18 cellular contexts compared by ENCODE assay signal in genomic region chr20:44894959-44895358, GRCh38. TPM values are rescaled to one million over a fixed set of nuclear protein-coding genes. Genes with fewer than 3 reads are reported as not detected.
DNase-seq lines count a peak whose midpoint lies in the region; ATAC-seq, FAIRE-seq and TF ChIP-seq lines count a peak whose summit lies in the region.
"Had no signal": no experiment of that assay in that cellular context is flagged by ENCODE, and none has a peak within 500 bp of the region (broad histone marks: within the 10 kb centered on the region; RNA-seq: fewer than 3 reads in every experiment).

No MANE protein-coding gene starts in this region.

- peaks cover 4% of the 10 kb centered on the region for H3K36me3 Mint-ChIP-seq in activated naive CD4-positive, alpha-beta T cell treated with anti-CD3 and anti-CD28 coated beads, Interleukin-2, amount 50 U/mL, for 24 hours
- H3K36me3 Mint-ChIP-seq in activated naive CD8-positive, alpha-beta T cell treated with anti-CD3 and anti-CD28 coated beads, Interleukin-2, amount 10 ng/mL, durations not matched to agents 7 days and 5 days = peaks cover 37% of the 10 kb centered on the region
- H3K36me3 Mint-ChIP-seq in natural killer cell treated with Interleukin-12 subunit alpha and Interleukin-12 subunit beta and Interleukin-15 and Interleukin-18, amount 100 ng/mL, for 72 hours = peaks cover 10% of the 10 kb centered on the region

- no peak for DNase-seq in activated naive CD4-positive, alpha-beta T cell treated with Interleukin-2 at 50 U/mL for 16 hours
- no peak for DNase-seq in GM12891 (ENCODE audit: insufficient read length, low spot score)
- DNase-seq in activated naive CD8-positive, alpha-beta T cell treated with anti-CD3 and anti-CD28 coated beads, Interleukin-2, amount 10 ng/mL, durations not matched to agents 7 days and 5 days = no peak
- no peak for DNase-seq in natural killer cell treated with Interleukin-12 subunit alpha and Interleukin-12 subunit beta and Interleukin-15 and Interleukin-18, amount 100 ng/mL, for 72 hours (ENCODE audit: low spot score)
- DNase-seq in GM03348 (ENCODE audit: low spot score) = no peak
- no peak for DNase-seq in A172 (ENCODE audit: low spot score)
- DNase-seq: activated naive CD4-positive, alpha-beta T cell treated with anti-CD3 and anti-CD28 coated beads, Interleukin-2, amount 10 ng/mL, durations not matched to agents 7 days and 5 days; colonic mucosa; NCI-H1105; NCI-H2081; NCI-H524; stimulated activated naive B cell treated with anti-CD40 and anti-IgM and Interleukin-4, amounts not matched to agents 10 μg/mL and 1 μg/mL and 100 μg/mL, for 72 hours; thyroid gland had no signal

- peaks cover 90% of the 10 kb centered on the region for H3K4me1 Mint-ChIP-seq in activated naive CD4-positive, alpha-beta T cell treated with anti-CD3 and anti-CD28 coated beads, Interleukin-2, amount 50 U/mL, for 24 hours
- peaks cover 48% of the 10 kb centered on the region for H3K4me1 Mint-ChIP-seq in activated naive CD8-positive, alpha-beta T cell treated with anti-CD3 and anti-CD28 coated beads, Interleukin-2, amount 10 ng/mL, durations not matched to agents 7 days and 5 days
- peaks cover 60 to 69% of the 10 kb centered on the region in 2 donors for H3K4me1 Mint-ChIP-seq in natural killer cell treated with Interleukin-12 subunit alpha and Interleukin-12 subunit beta and Interleukin-15 and Interleukin-18, amount 100 ng/mL, for 72 hours (ENCODE audit: low read depth in 2 of 2)

- peak overlapping the region; percentile 24 for H3K27ac Mint-ChIP-seq in activated naive CD4-positive, alpha-beta T cell treated with anti-CD3 and anti-CD28 coated beads, Interleukin-2, amount 50 U/mL, for 24 hours
- H3K27ac Mint-ChIP-seq in activated naive CD8-positive, alpha-beta T cell treated with anti-CD3 and anti-CD28 coated beads, Interleukin-2, amount 10 ng/mL, durations not matched to agents 7 days and 5 days = peak overlapping the region; percentile 58
- H3K27ac Mint-ChIP-seq in natural killer cell treated with Interleukin-12 subunit alpha and Interleukin-12 subunit beta and Interleukin-15 and Interleukin-18, amount 100 ng/mL, for 72 hours = peak overlapping the region; percentile 20
- H3K27ac Mint-ChIP-seq: activated naive CD4-positive, alpha-beta T cell treated with anti-CD3 and anti-CD28 coated beads, Interleukin-2, amount 10 ng/mL, durations not matched to agents 7 days and 5 days; GM23338 had no signal

- no peak for FAIRE-seq in GM12891 (lab: Jason Lieb, UNC)

- no peaks in the 10 kb centered on the region for H3K9me3 Mint-ChIP-seq in activated naive CD4-positive, alpha-beta T cell treated with anti-CD3 and anti-CD28 coated beads, Interleukin-2, amount 50 U/mL, for 24 hours
- H3K9me3 Mint-ChIP-seq in activated naive CD8-positive, alpha-beta T cell treated with anti-CD3 and anti-CD28 coated beads, Interleukin-2, amount 10 ng/mL, durations not matched to agents 7 days and 5 days = no peaks in the 10 kb centered on the region
- H3K9me3 Mint-ChIP-seq in natural killer cell treated with Interleukin-12 subunit alpha and Interleukin-12 subunit beta and Interleukin-15 and Interleukin-18, amount 100 ng/mL, for 72 hours = no peaks in the 10 kb centered on the region
- H3K9me3 Mint-ChIP-seq: activated naive CD4-positive, alpha-beta T cell treated with anti-CD3 and anti-CD28 coated beads, Interleukin-2, amount 10 ng/mL, durations not matched to agents 7 days and 5 days; brain; GM23338 had no signal

- no peak for ATAC-seq in activated naive CD8-positive, alpha-beta T cell treated with anti-CD3 and anti-CD28 coated beads, Interleukin-2, amount 10 ng/mL, durations not matched to agents 7 days and 5 days (ENCODE audit: low read depth)
- ATAC-seq in natural killer cell treated with Interleukin-12 subunit alpha and Interleukin-12 subunit beta and Interleukin-15 and Interleukin-18, amount 100 ng/mL, for 72 hours = no peak
- no peak for ATAC-seq in GM21529 (IDR thresholded peaks at IDR 0.05; ENCODE audit: unreplicated experiment)
- ATAC-seq: GM23338; Right ventricle myocardium inferior; stimulated activated naive B cell treated with anti-CD40 and anti-IgM and Interleukin-4, amounts not matched to agents 10 μg/mL and 1 μg/mL and 100 μg/mL, for 72 hours had no signal

- TF ChIP-seq POLR2A in GM12891 (IDR thresholded peaks at IDR 0.05; ENCODE audit: low read depth, low read length) = 0 out of 2 replicates have a peak, but pooled peaks have one; percentile 28

- POLR2A ChIA-PET in activated naive CD8-positive, alpha-beta T cell treated with anti-CD3 and anti-CD28 coated beads, Interleukin-2, amount 10 ng/mL, durations not matched to agents 7 days and 5 days (lab: Charles Lee) = interaction anchor here (1.8 kb wide), 1 partner anchor 9 kb away, joined by 5 read pairs; the partner anchor contains the start of gene YWHAB

- no peaks in the 10 kb centered on the region for H3K27me3 Mint-ChIP-seq in activated naive CD4-positive, alpha-beta T cell treated with anti-CD3 and anti-CD28 coated beads, Interleukin-2, amount 50 U/mL, for 24 hours
- no peaks in the 10 kb centered on the region for H3K27me3 Mint-ChIP-seq in activated naive CD8-positive, alpha-beta T cell treated with anti-CD3 and anti-CD28 coated beads, Interleukin-2, amount 10 ng/mL, durations not matched to agents 7 days and 5 days
- no peaks in the 10 kb centered on the region for H3K27me3 Mint-ChIP-seq in natural killer cell treated with Interleukin-12 subunit alpha and Interleukin-12 subunit beta and Interleukin-15 and Interleukin-18, amount 100 ng/mL, for 72 hours
- H3K27me3 Mint-ChIP-seq: activated naive CD4-positive, alpha-beta T cell treated with anti-CD3 and anti-CD28 coated beads, Interleukin-2, amount 10 ng/mL, durations not matched to agents 7 days and 5 days; brain; stimulated activated naive B cell treated with anti-CD40 and anti-IgM and Interleukin-4, amounts not matched to agents 10 μg/mL and 1 μg/mL and 100 μg/mL, for 72 hours had no signal

- H3K4me3 Mint-ChIP-seq in activated naive CD4-positive, alpha-beta T cell treated with anti-CD3 and anti-CD28 coated beads, Interleukin-2, amount 50 U/mL, for 24 hours = peak overlapping the region; percentile 34
- no peak overlapping the region for H3K4me3 Mint-ChIP-seq in activated naive CD8-positive, alpha-beta T cell treated with anti-CD3 and anti-CD28 coated beads, Interleukin-2, amount 10 ng/mL, durations not matched to agents 7 days and 5 days
- peak overlapping the region; percentile 47 for H3K4me3 Mint-ChIP-seq in natural killer cell treated with Interleukin-12 subunit alpha and Interleukin-12 subunit beta and Interleukin-15 and Interleukin-18, amount 100 ng/mL, for 72 hours
- H3K4me3 Mint-ChIP-seq: activated naive CD4-positive, alpha-beta T cell treated with anti-CD3 and anti-CD28 coated beads, Interleukin-2, amount 10 ng/mL, durations not matched to agents 7 days and 5 days; brain; GM23338; stimulated activated naive B cell treated with anti-CD40 and anti-IgM and Interleukin-4, amounts not matched to agents 10 μg/mL and 1 μg/mL and 100 μg/mL, for 72 hours had no signal

TF ChIP-seq in GM12891, 5 proteins besides CTCF, POLR2A, EP300 and RAD21:
- TF ChIP-seq POU2F2 (IDR thresholded peaks at IDR 0.05; ENCODE audit: low read depth, low read length) = no peak
- no peak for TF ChIP-seq PAX5 (IDR thresholded peaks at IDR 0.05; ENCODE audit: insufficient read depth, low read length, severe bottlenecking)
- no peak for TF ChIP-seq POLR2AphosphoS5 (IDR thresholded peaks at IDR 0.05; ENCODE audit: low read depth, low read length)
- no peak for TF ChIP-seq SPI1 (IDR thresholded peaks at IDR 0.05; ENCODE audit: low read depth, low read length)
- no peak for TF ChIP-seq TAF1 (IDR thresholded peaks at IDR 0.05; ENCODE audit: low read depth, low read length)

RNA-seq across cellular contexts. Expression of gene YWHAB, which starts 9.5 kb away (rescaled TPM):
- polyA plus RNA-seq in GM12891 (2012; ENCODE audit: low read depth, missing spikeins) = 123 TPM
- total RNA-seq in activated naive CD8-positive, alpha-beta T cell treated with anti-CD3 and anti-CD28 coated beads, Interleukin-2, amount 10 ng/mL, durations not matched to agents 7 days and 5 days = 100 to 1,000 TPM; 206 to 209 TPM
- total RNA-seq in natural killer cell treated with Interleukin-12 subunit alpha and Interleukin-12 subunit beta and Interleukin-15 and Interleukin-18, amount 100 ng/mL, for 72 hours = 100 to 1,000 TPM; 189 to 283 TPM
- 101 and 108 TPM in 2 replicates for total RNA-seq in A172 (2014; rRNA removed; shearing (Covaris generic))

RNA-seq across cellular contexts. Expression of gene PABPC1L, which starts 14.9 kb away (rescaled TPM):
- 38.3 TPM for polyA plus RNA-seq in GM12891 (2012; ENCODE audit: low read depth, missing spikeins)
- 10 to 100 TPM; 87.0 to 90.2 TPM for total RNA-seq in activated naive CD8-positive, alpha-beta T cell treated with anti-CD3 and anti-CD28 coated beads, Interleukin-2, amount 10 ng/mL, durations not matched to agents 7 days and 5 days
- 100 to 1,000 TPM in 1 of 2 donors, 10 to 100 TPM in 1; 58.2 to 113 TPM for total RNA-seq in natural killer cell treated with Interleukin-12 subunit alpha and Interleukin-12 subunit beta and Interleukin-15 and Interleukin-18, amount 100 ng/mL, for 72 hours
- 6.0 and 9.1 TPM in 2 replicates for total RNA-seq in A172 (2014; rRNA removed; shearing (Covaris generic))
